In genomic region chr17:15507001-15507400, GRCh38 we compare ENCODE assay signal across 36 cellular contexts.
"Had no signal": no experiment of that assay in that cellular context is flagged by ENCODE, and none has a peak within 500 bp of the region (broad histone marks: within the 10 kb centered on the region; RNA-seq: fewer than 3 reads in every experiment).

No MANE protein-coding gene starts in this region.

- DNase-seq: activated B cell treated with CpG ODN at 0.5 μM for 24 hours; activated CD4-positive, alpha-beta memory T cell treated with anti-CD3 and anti-CD28 coated beads for 36 hours; activated CD4-positive, alpha-beta T cell treated with anti-CD3 and anti-CD28 coated beads for 4 hours; activated CD4-positive, alpha-beta T cell treated with anti-CD3 and anti-CD28 coated beads, Interleukin-2, amount 10 ng/mL, durations not matched to agents 24 days and 14 days; activated CD4-positive, alpha-beta T cell treated with anti-CD3 and anti-CD28 coated beads, Interleukin-2, amount 50 U/mL, for 1 hour; activated CD4-positive, alpha-beta T cell treated with anti-CD3 and anti-CD28 coated beads, Interleukin-2, amount 50 U/mL, for 4 hours; activated CD4-positive, CD25-positive, alpha-beta regulatory T cell treated with anti-CD3 and anti-CD28 coated beads, Interleukin-2, amount 50 U/mL, for 72 hours; activated CD8-positive, alpha-beta memory T cell treated with anti-CD3 and anti-CD28 coated beads, Interleukin-2, amount 50 U/mL, for 4 hours; activated CD8-positive, alpha-beta T cell treated with anti-CD3 and anti-CD28 coated beads for 36 hours; activated effector memory CD4-positive, alpha-beta T cell treated with anti-CD3 and anti-CD28 coated beads, Interleukin-2, amount 50 U/mL, for 16 hours; activated gamma-delta T cell treated with Interleukin-2 at 50 U/mL for 16 hours; activated naive CD4-positive, alpha-beta T cell; activated naive CD4-positive, alpha-beta T cell treated with anti-CD3 and anti-CD28 coated beads for 36 hours; activated naive CD4-positive, alpha-beta T cell treated with anti-CD3 and anti-CD28 coated beads, Interleukin-2, amount 50 U/mL, for 16 hours; activated naive CD8-positive, alpha-beta T cell treated with anti-CD3 and anti-CD28 coated beads for 36 hours; activated T-cell treated with anti-CD3 and anti-CD28 coated beads for 4 hours; activated T-cell treated with anti-CD3 and anti-CD28 coated beads, Interleukin-2, amount 50 U/mL, for 1 hour; activated T-cell treated with anti-CD3 and anti-CD28 coated beads, Interleukin-2, amount 50 U/mL, for 4 hours; activated T-cell treated with anti-CD3 and anti-CD28 coated beads, Interleukin-2, amount 50 U/mL, for 72 hours; amniotic stem cell; aorta; caudate nucleus; SW 1271; T-helper 1 cell; T-helper 2 cell; T-helper 9 cell had no signal

- H3K27me3 Mint-ChIP-seq: activated B cell treated with CpG ODN at 0.5 μM for 24 hours; activated CD4-positive, alpha-beta memory T cell treated with anti-CD3 and anti-CD28 coated beads for 36 hours; activated CD4-positive, alpha-beta T cell treated with anti-CD3 and anti-CD28 coated beads, Interleukin-2, amount 10 ng/mL, durations not matched to agents 24 days and 14 days; activated CD8-positive, alpha-beta T cell treated with anti-CD3 and anti-CD28 coated beads for 36 hours; activated naive CD8-positive, alpha-beta T cell treated with anti-CD3 and anti-CD28 coated beads for 36 hours; activated T-helper 17 cell treated with anti-CD3 and anti-CD28 coated beads, Interleukin-2, amount 50 U/mL, for 72 hours; brain; central memory CD8-positive, alpha-beta T cell had no signal

- H3K4me3 ChIP-seq: adrenal gland, cardiac muscle cell had no signal

- H3K4me3 Mint-ChIP-seq: activated B cell treated with CpG ODN at 0.5 μM for 24 hours; activated CD4-positive, alpha-beta memory T cell treated with anti-CD3 and anti-CD28 coated beads for 36 hours; activated CD4-positive, alpha-beta T cell treated with anti-CD3 and anti-CD28 coated beads, Interleukin-2, amount 10 ng/mL, durations not matched to agents 24 days and 14 days; activated CD8-positive, alpha-beta T cell treated with anti-CD3 and anti-CD28 coated beads for 36 hours; activated naive CD4-positive, alpha-beta T cell treated with anti-CD3 and anti-CD28 coated beads for 36 hours; activated naive CD8-positive, alpha-beta T cell treated with anti-CD3 and anti-CD28 coated beads for 36 hours; activated T-cell treated with anti-CD3 and anti-CD28 coated beads, Interleukin-2, amount 50 U/mL, for 4 hours; activated T-cell treated with anti-CD3 and anti-CD28 coated beads, Interleukin-2, amount 50 U/mL, for 72 hours; activated T-helper 1 cell treated with anti-CD3 and anti-CD28 coated beads, Interleukin-12 subunit alpha, Interleukin-12 subunit beta, Interleukin-2, Interleukin-4 antibody, amounts not matched to agents 30 ng/mL and 10 ng/mL and 1 ng/mL, durations not matched to agents 14 hours and 24 hours and 36 hours; activated T-helper 17 cell treated with anti-CD3 and anti-CD28 coated beads, Interleukin-2, amount 50 U/mL, for 72 hours; brain; central memory CD8-positive, alpha-beta T cell; T-helper 1 cell treated with Interleukin-12 subunit alpha and Interleukin-12 subunit beta and Interleukin-4 antibody, amounts not matched to agents 30 μg/mL and 1 μg/mL, for 36 hours; T-helper 2 cell treated with Interferon-gamma antibody and Interleukin-4, amounts not matched to agents 5 μg/mL and 100 μg/mL, for 36 hours had no signal

- ATAC-seq: activated CD8-positive, alpha-beta T cell treated with anti-CD3 and anti-CD28 coated beads for 36 hours; activated naive CD4-positive, alpha-beta T cell treated with anti-CD3 and anti-CD28 coated beads, Interleukin-2, amount 50 U/mL, for 72 hours; activated T-cell treated with anti-CD3 and anti-CD28 coated beads, Interleukin-2, amount 50 U/mL, for 4 hours; activated T-cell treated with anti-CD3 and anti-CD28 coated beads, Interleukin-2, amount 50 U/mL, for 72 hours; activated T-helper 17 cell treated with anti-CD3 and anti-CD28 coated beads, Interleukin-2, amount 50 U/mL, for 72 hours had no signal

- H3K27ac ChIP-seq: adrenal gland, cardiac muscle cell, VCaP had no signal

- H3K9me3 Mint-ChIP-seq: activated B cell treated with CpG ODN at 0.5 μM for 24 hours; activated CD4-positive, alpha-beta memory T cell treated with anti-CD3 and anti-CD28 coated beads for 36 hours; activated CD4-positive, alpha-beta T cell treated with anti-CD3 and anti-CD28 coated beads, Interleukin-2, amount 10 ng/mL, durations not matched to agents 24 days and 14 days; activated CD8-positive, alpha-beta T cell treated with anti-CD3 and anti-CD28 coated beads for 36 hours; activated naive CD4-positive, alpha-beta T cell treated with anti-CD3 and anti-CD28 coated beads for 36 hours; activated naive CD4-positive, alpha-beta T cell treated with anti-CD3 and anti-CD28 coated beads, Interleukin-2, amount 50 U/mL, for 72 hours; activated naive CD8-positive, alpha-beta T cell treated with anti-CD3 and anti-CD28 coated beads for 36 hours; activated T-cell treated with anti-CD3 and anti-CD28 coated beads, Interleukin-2, amount 50 U/mL, for 4 hours; activated T-cell treated with anti-CD3 and anti-CD28 coated beads, Interleukin-2, amount 50 U/mL, for 72 hours; activated T-helper 1 cell treated with anti-CD3 and anti-CD28 coated beads, Interleukin-12 subunit alpha, Interleukin-12 subunit beta, Interleukin-2, Interleukin-4 antibody, amounts not matched to agents 30 ng/mL and 10 ng/mL and 1 ng/mL, durations not matched to agents 14 hours and 24 hours and 36 hours; activated T-helper 17 cell treated with anti-CD3 and anti-CD28 coated beads, Interleukin-2, amount 50 U/mL, for 72 hours; brain; central memory CD8-positive, alpha-beta T cell; T-helper 1 cell treated with Interleukin-12 subunit alpha and Interleukin-12 subunit beta and Interleukin-4 antibody, amounts not matched to agents 30 μg/mL and 1 μg/mL, for 36 hours; T-helper 2 cell treated with Interferon-gamma antibody and Interleukin-4, amounts not matched to agents 5 μg/mL and 100 μg/mL, for 36 hours had no signal

- H3K27ac Mint-ChIP-seq: activated B cell treated with CpG ODN at 0.5 μM for 24 hours; activated CD4-positive, alpha-beta memory T cell treated with anti-CD3 and anti-CD28 coated beads for 36 hours; activated CD4-positive, alpha-beta T cell treated with anti-CD3 and anti-CD28 coated beads, Interleukin-2, amount 10 ng/mL, durations not matched to agents 24 days and 14 days; activated CD8-positive, alpha-beta T cell treated with anti-CD3 and anti-CD28 coated beads for 36 hours; activated naive CD4-positive, alpha-beta T cell treated with anti-CD3 and anti-CD28 coated beads for 36 hours; activated naive CD4-positive, alpha-beta T cell treated with anti-CD3 and anti-CD28 coated beads, Interleukin-2, amount 50 U/mL, for 72 hours; activated naive CD8-positive, alpha-beta T cell treated with anti-CD3 and anti-CD28 coated beads for 36 hours; activated T-cell treated with anti-CD3 and anti-CD28 coated beads, Interleukin-2, amount 50 U/mL, for 72 hours; activated T-helper 1 cell treated with anti-CD3 and anti-CD28 coated beads, Interleukin-12 subunit alpha, Interleukin-12 subunit beta, Interleukin-2, Interleukin-4 antibody, amounts not matched to agents 30 ng/mL and 10 ng/mL and 1 ng/mL, durations not matched to agents 14 hours and 24 hours and 36 hours; activated T-helper 17 cell treated with anti-CD3 and anti-CD28 coated beads, Interleukin-2, amount 50 U/mL, for 72 hours; brain; T-helper 1 cell treated with Interleukin-12 subunit alpha and Interleukin-12 subunit beta and Interleukin-4 antibody, amounts not matched to agents 30 μg/mL and 1 μg/mL, for 36 hours; T-helper 2 cell treated with Interferon-gamma antibody and Interleukin-4, amounts not matched to agents 5 μg/mL and 100 μg/mL, for 36 hours had no signal

- H3K27me3 ChIP-seq: adrenal gland, cardiac muscle cell had no signal

- H3K36me3 ChIP-seq: adrenal gland, cardiac muscle cell had no signal

- H3K9me3 ChIP-seq: adrenal gland had no signal
